1 cellular context compared by ENCODE assay signal in genomic region chr6:36821581-36822335, GRCh38.
TF ChIP-seq lines count a peak whose summit lies in the region.

No MANE protein-coding gene starts in this region.

TF ChIP-seq in H1, 55 proteins besides CTCF, POLR2A, EP300 and RAD21:
- TF ChIP-seq SIRT6 (IDR thresholded peaks at IDR 0.05; ENCODE audit: low read length), result no peak
- no peak for TF ChIP-seq BACH1 (IDR thresholded peaks at IDR 0.05; ENCODE audit: low read length)
- TF ChIP-seq POU5F1 (IDR thresholded peaks at IDR 0.05; ENCODE audit: low read depth, low read length), result no peak
- TF ChIP-seq HDAC6 (IDR thresholded peaks at IDR 0.05; ENCODE audit: low read depth, low read length), result no peak
- no peak for TF ChIP-seq PHF8 (conservative IDR thresholded peaks at IDR 0.05; ENCODE audit: low read depth, low read length)
